17 cellular contexts compared by ENCODE assay signal in genomic region chr9:65426231-65426630, GRCh38.
DNase-seq lines count a peak whose midpoint lies in the region; ATAC-seq and TF ChIP-seq lines count a peak whose summit lies in the region.
"Had no signal": no experiment of that assay in that cellular context is flagged by ENCODE, and none has a peak within 500 bp of the region (broad histone marks: within the 10 kb centered on the region; RNA-seq: fewer than 3 reads in every experiment).

No MANE protein-coding gene starts in this region.

- no peaks in the 10 kb centered on the region for H3K79me1 ChIP-seq in mesenchymal stem cell (replicated peaks; ENCODE audit: low read length, poor library complexity, severe bottlenecking)

- no peak overlapping the region for H3K4me2 ChIP-seq in mesenchymal stem cell (ENCODE audit: low read length, poor library complexity, severe bottlenecking)

- H3K14ac ChIP-seq in mesenchymal stem cell (ENCODE audit: low read length in 2 of 2): no peak overlapping the region

- no peak overlapping the region for H2BK120ac ChIP-seq in mesenchymal stem cell (ENCODE audit: low read depth, low read length)

- no peak overlapping the region for H3K4ac ChIP-seq in mesenchymal stem cell (ENCODE audit: low read depth in 1 of 2, low read length in 2 of 2)

- DNase-seq in cerebellar cortex (ENCODE audit: low spot score): peak; percentile 9
- peak; percentile 65 for DNase-seq in spleen
- no peak for DNase-seq in NCI-H1092 (lab: John Stamatoyannopoulos, UW)
- DNase-seq in mesenchymal stem cell: no peak
- DNase-seq: ACHN; BE2C; C1 segment of cervical spinal cord; Caco-2; CD4-positive, alpha-beta T cell; DMS153; DMS79; GDM1; GM23248 had no signal

- ATAC-seq in esophagus mucosa (peak; percentile 19), HG03378 (IDR thresholded peaks at IDR 0.05; ENCODE audit: unreplicated experiment) (no peak)
- ATAC-seq: HepG2 had no signal

- H2AFZ ChIP-seq in mesenchymal stem cell (ENCODE audit: low read depth, low read length): no peak overlapping the region
- H2AFZ ChIP-seq: GM23248 had no signal

- H3K9me3 ChIP-seq in spleen (peaks cover 0 to 86% (median 44%) of the 10 kb centered on the region in 8 donors), mesenchymal stem cell (ENCODE audit: control insufficient read depth, low read length) (no peaks in the 10 kb centered on the region)
- H3K9me3 ChIP-seq: BE2C, Caco-2, HAP-1 had no signal

- no peak for TF ChIP-seq POLR2A in spleen (IDR thresholded peaks at IDR 0.05)

- H3K4me3 ChIP-seq in spleen (no peak overlapping the region), mesenchymal stem cell (ENCODE audit: insufficient read depth in 1 of 2, low read depth in 1 of 2, low read length in 2 of 2) (no peak overlapping the region)
- H3K4me3 ChIP-seq: GM23248, HAP-1 had no signal

- 84 to 95% (median 87%) methylated on average over 7 to 8 of the region's 8 CpGs for WGBS in spleen, 5 donors
- WGBS in mesenchymal stem cell: 76% methylated on average over 6 of the region's 8 CpGs

- H3K23ac ChIP-seq in mesenchymal stem cell (ENCODE audit: low read length in 2 of 2): no peak overlapping the region

- no peak overlapping the region for H4K91ac ChIP-seq in mesenchymal stem cell (ENCODE audit: low read length)

- no peak overlapping the region for H3K9ac ChIP-seq in mesenchymal stem cell (ENCODE audit: low read length)
- H3K9ac ChIP-seq: GM23248 had no signal

- no peak overlapping the region for H4K8ac ChIP-seq in mesenchymal stem cell (ENCODE audit: low read length)

- H3K4me1 ChIP-seq in spleen: no peaks in the 10 kb centered on the region
- H3K4me1 ChIP-seq in mesenchymal stem cell (ENCODE audit: control insufficient read depth, insufficient read depth, low read depth, low read length): no peaks in the 10 kb centered on the region
- H3K4me1 ChIP-seq: BE2C, Caco-2, HAP-1 had no signal

- H3K27ac ChIP-seq in spleen: no peak overlapping the region
- H3K27ac ChIP-seq in mesenchymal stem cell (ENCODE audit: low read length, poor library complexity, severe bottlenecking): no peak overlapping the region
- H3K27ac ChIP-seq: GM23248 had no signal

- no peak for TF ChIP-seq CTCF in spleen (IDR thresholded peaks at IDR 0.05 in 8 of 11, conservative IDR thresholded peaks at IDR 0.05 in 3 of 11)

- H2BK5ac ChIP-seq in mesenchymal stem cell (ENCODE audit: low read depth, low read length, poor library complexity, severe bottlenecking): no peak overlapping the region

- no peak overlapping the region for H2AK5ac ChIP-seq in mesenchymal stem cell (ENCODE audit: low read length, severe bottlenecking)

- no peak overlapping the region for H2BK12ac ChIP-seq in mesenchymal stem cell (ENCODE audit: low read length in 2 of 2)

- intact Hi-C loops in spleen (cut with DNase I; ENCODE audit: low total_unique reads): no loop called here

- no peaks in the 10 kb centered on the region for H3K27me3 ChIP-seq in spleen (replicated peaks in 1 of 7)
- no peaks in the 10 kb centered on the region for H3K27me3 ChIP-seq in mesenchymal stem cell (ENCODE audit: control insufficient read depth in 1 of 2, insufficient read depth in 1 of 2, low read length in 2 of 2)
- H3K27me3 ChIP-seq: BE2C had no signal

- H3K36me3 ChIP-seq in spleen (no peaks in the 10 kb centered on the region), mesenchymal stem cell (ENCODE audit: control insufficient read depth in 1 of 2, insufficient read depth in 2 of 2, low read depth in 1 of 2, low read length in 2 of 2) (no peaks in the 10 kb centered on the region)
- H3K36me3 ChIP-seq: BE2C, HAP-1 had no signal

- no peak overlapping the region for H2BK15ac ChIP-seq in mesenchymal stem cell (ENCODE audit: low read depth, poor library complexity, severe bottlenecking)

- no peak overlapping the region for H3K18ac ChIP-seq in mesenchymal stem cell (ENCODE audit: low read depth in 1 of 2, low read length in 2 of 2)

Comparison
In these comparisons a context has a peak if more than half of its experiments do, and no peak if none do; other contexts are left out.
1. DNase-seq: peak in cerebellar cortex (single experiment) and spleen (single experiment); none in NCI-H1092 (single experiment) and mesenchymal stem cell (single experiment).